ENCODE assay signal across 28 cellular contexts in the genomic region with DNA sequence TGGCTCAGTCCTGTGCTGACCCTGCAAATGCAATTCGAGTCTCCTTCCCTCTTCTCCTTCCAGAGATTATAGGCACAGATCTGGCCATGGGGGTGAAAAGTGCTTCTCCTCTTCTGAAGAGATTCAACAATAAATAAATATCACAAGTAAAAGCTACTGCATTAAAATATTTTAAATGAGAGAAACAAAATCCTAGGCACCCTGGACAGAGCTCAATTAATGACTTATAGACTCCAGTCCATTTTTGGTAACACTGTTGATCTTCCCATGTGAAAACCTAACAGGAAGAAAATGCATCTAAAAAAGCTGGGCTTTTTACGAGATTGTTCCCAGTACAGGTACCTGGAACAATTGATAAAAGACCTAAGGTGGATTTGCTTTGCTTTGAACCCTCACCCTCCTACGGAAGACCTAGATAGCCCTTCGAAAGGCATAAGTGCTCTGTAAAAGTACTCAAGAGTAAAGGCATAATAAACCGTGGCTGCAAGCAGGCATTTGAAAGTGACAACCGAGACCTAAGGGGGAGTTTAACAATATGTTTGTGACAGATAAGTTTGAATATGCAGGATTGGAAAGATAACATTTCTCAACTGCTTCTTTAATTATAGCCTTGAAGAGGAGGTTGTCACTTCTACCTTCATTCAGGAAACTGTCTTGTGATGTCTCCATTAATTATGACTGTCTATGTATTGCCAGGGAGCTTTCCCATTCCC. TPM values are rescaled to one million over a fixed set of nuclear protein-coding genes. Genes with fewer than 3 reads are reported as not detected.
"Had no signal": no experiment of that assay in that cellular context is flagged by ENCODE, and none has a peak within 500 bp of the region (broad histone marks: within the 10 kb centered on the region; RNA-seq: fewer than 3 reads in every experiment).

No MANE protein-coding gene starts in this region.

- H3K27ac Mint-ChIP-seq: activated CD4-positive, alpha-beta memory T cell treated with anti-CD3 and anti-CD28 coated beads, Interleukin-2, amount 10 ng/mL, durations not matched to agents 7 days and 5 days; activated naive CD4-positive, alpha-beta T cell treated with anti-CD3 and anti-CD28 coated beads for 36 hours; activated naive CD8-positive, alpha-beta T cell; IgD-negative memory B cell had no signal

- H3K36me3 ChIP-seq: MG63, SJCRH30, WERI-Rb-1 had no signal

- H3K4me1 ChIP-seq: SJCRH30 had no signal

- H3K27ac ChIP-seq: SJCRH30, WERI-Rb-1 had no signal

- H3K9me3 ChIP-seq: MG63, SJCRH30, SK-N-SH had no signal

- H3K9ac ChIP-seq: SK-N-SH had no signal

- H3K9me3 Mint-ChIP-seq: activated CD4-positive, alpha-beta memory T cell treated with anti-CD3 and anti-CD28 coated beads, Interleukin-2, amount 10 ng/mL, durations not matched to agents 7 days and 5 days; activated naive CD4-positive, alpha-beta T cell treated with anti-CD3 and anti-CD28 coated beads for 36 hours; activated T-helper 17 cell treated with anti-CD3 and anti-CD28 coated beads, Interleukin-2, amount 50 U/mL, for 72 hours; central memory CD8-positive, alpha-beta T cell had no signal

- H3K36me3 Mint-ChIP-seq: activated naive CD8-positive, alpha-beta T cell; brain had no signal

- H3K4me3 Mint-ChIP-seq: activated CD4-positive, alpha-beta memory T cell treated with anti-CD3 and anti-CD28 coated beads, Interleukin-2, amount 10 ng/mL, durations not matched to agents 7 days and 5 days; activated CD4-positive, alpha-beta T cell treated with anti-CD3 and anti-CD28 coated beads for 36 hours; activated naive CD4-positive, alpha-beta T cell treated with anti-CD3 and anti-CD28 coated beads for 36 hours; activated naive CD8-positive, alpha-beta T cell; activated T-helper 17 cell treated with anti-CD3 and anti-CD28 coated beads, Interleukin-2, amount 50 U/mL, for 72 hours; brain; central memory CD8-positive, alpha-beta T cell; IgD-negative memory B cell had no signal

- H3K27me3 ChIP-seq: SJCRH30 had no signal

- H3K4me1 Mint-ChIP-seq: activated CD4-positive, alpha-beta memory T cell treated with anti-CD3 and anti-CD28 coated beads, Interleukin-2, amount 10 ng/mL, durations not matched to agents 7 days and 5 days; activated T-helper 17 cell treated with anti-CD3 and anti-CD28 coated beads, Interleukin-2, amount 50 U/mL, for 72 hours; central memory CD8-positive, alpha-beta T cell had no signal

- ATAC-seq: Panc1, Right ventricle myocardium inferior had no signal

- H3K4me3 ChIP-seq: MG63, SJCRH30 had no signal

- DNase-seq: activated CD4-positive, alpha-beta memory T cell treated with anti-CD3 and anti-CD28 coated beads, Interleukin-2, amount 10 ng/mL, durations not matched to agents 7 days and 5 days; activated CD4-positive, alpha-beta T cell treated with anti-CD3 and anti-CD28 coated beads for 36 hours; activated CD4-positive, alpha-beta T cell treated with anti-CD3 and anti-CD28 coated beads, Interleukin-2, amount 50 U/mL, for 1 hour; activated gamma-delta T cell; activated naive CD4-positive, alpha-beta T cell treated with anti-CD3 and anti-CD28 coated beads for 36 hours; activated T-cell treated with anti-CD3 and anti-CD28 coated beads for 4 hours; activated T-cell treated with anti-CD3 and anti-CD28 coated beads, Interleukin-2, amount 50 U/mL, for 48 hours; amygdala; MG63; MV-4-11; NCI-H1092 treated with DMSO at 0.1 percent for 48 hours; NCI-H1436; NCI-H1694 treated with DMSO at 0.1 percent for 48 hours; NCI-H2081; NCI-H2171 treated with DMSO at 0.1 percent for 48 hours; NCI-H510A treated with DMSO at 0.1 percent for 48 hours; RPMI8226; SJCRH30; SK-N-SH; WERI-Rb-1 had no signal

RNA-seq across cellular contexts. Expression of gene UBE2QL1, which starts 41.0 kb away (rescaled TPM):
- total RNA-seq: activated CD4-positive, alpha-beta T cell treated with anti-CD3 and anti-CD28 coated beads for 36 hours; activated CD8-positive, alpha-beta memory T cell treated with anti-CD3 and anti-CD28 coated beads for 36 hours; activated naive CD4-positive, alpha-beta T cell treated with anti-CD3 and anti-CD28 coated beads for 36 hours; activated T-helper 17 cell treated with anti-CD3 and anti-CD28 coated beads, Interleukin-2, amount 50 U/mL, for 72 hours had no signal
- polyA plus RNA-seq: IgD-negative memory B cell had no signal
